8 cellular contexts compared by ENCODE assay signal in genomic region chrX:135931644-135932487, GRCh38. TPM values are rescaled to one million over a fixed set of nuclear protein-coding genes. Genes with fewer than 3 reads are reported as not detected.
DNase-seq lines count a peak whose midpoint lies in the region; ATAC-seq, FAIRE-seq and TF ChIP-seq lines count a peak whose summit lies in the region.

No MANE protein-coding gene starts in this region.

- intact Hi-C loops in IMR-90 (cut with micrococcal nuclease) (no loop called here), GM12878 (cut with micrococcal nuclease; ENCODE audit: unreplicated experiment) (loop anchor here (2.0 to 5.0 kb wide), 2 partner anchors 190 to 299 kb away; no protein-coding TSS in a partner anchor)

- no peak for TF ChIP-seq EP300 in GM12878 (IDR thresholded peaks at IDR 0.05; ENCODE audit: borderline replicate concordance in 1 of 2, control insufficient read depth in 1 of 2, low read depth in 2 of 2, low read length in 2 of 2)

- H3K56ac ChIP-seq in IMR-90 (ENCODE audit: extremely low read depth, insufficient read depth, low read length): no peak overlapping the region

- H3K23ac ChIP-seq in IMR-90 (ENCODE audit: low read depth, low read length): no peak overlapping the region

- RAD21 ChIA-PET in GM12878 (lab: Charles Lee; ENCODE audit: unreplicated experiment): interaction anchor here (0.6 to 2.0 kb wide), 5 partner anchors 9 to 562 kb away, joined by 3 to 5 read pairs (median 4); no protein-coding TSS in a partner anchor

- dilution Hi-C loops in IMR-90 (cut with HindIII; ENCODE audit: low sequenced_read_pairs, unreplicated experiment): no loop called here

- no peak for FAIRE-seq in GM12878 (lab: Jason Lieb, UNC)

- peak; percentile 5 for DNase-seq in NCI-H510A (lab: John Stamatoyannopoulos, UW)
- DNase-seq in NCI-H510A treated with DMSO at 0.1 percent for 48 hours (lab: John Stamatoyannopoulos, UW): no peak
- DNase-seq in IMR-90: peak; percentile 24
- DNase-seq in SW480 (ENCODE audit: low spot score): peak; percentile 48
- no peak for DNase-seq in GM12878 (ENCODE audit: low read depth, low spot score)
- DNase-seq in kidney tubule cell (ENCODE audit: low spot score): peak; percentile 51
- peak; percentile 6 to 24 (median 7) for DNase-seq in stimulated activated CD4-positive, alpha-beta T cell treated with anti-CD3 and anti-CD28 coated beads, TNF-alpha, amount 100 ng/mL, for 48 hours (ENCODE audit: low read depth in 3 of 3)

- H2BK5ac ChIP-seq in IMR-90 (ENCODE audit: low read depth, low read length, poor library complexity, severe bottlenecking): no peak overlapping the region

- H2BK120ac ChIP-seq in IMR-90 (ENCODE audit: low read depth, low read length): no peak overlapping the region

- H3K79me2 ChIP-seq in GM12878 (ENCODE audit: control insufficient read depth, insufficient read depth, low read length): no peaks in the 10 kb centered on the region

- no peak overlapping the region for H3K27ac ChIP-seq in IMR-90 (ENCODE audit: insufficient read depth, low read length)
- H3K27ac ChIP-seq in GM12878 (ENCODE audit: control insufficient read depth, insufficient read depth): no peak overlapping the region

- no peak overlapping the region for H3K4ac ChIP-seq in IMR-90 (ENCODE audit: low read depth, low read length)

- TF ChIP-seq CTCF in IMR-90 (conservative IDR thresholded peaks at IDR 0.05; ENCODE audit: low read depth, low read length) (peak; percentile 60), GM12878 (IDR thresholded peaks at IDR 0.05 in 2 of 3, conservative IDR thresholded peaks at IDR 0.05 in 1 of 3; ENCODE audit: control insufficient read depth in 2 of 3, extremely low read depth in 1 of 3, insufficient read depth in 1 of 3, low read depth in 3 of 3, low read length in 3 of 3) (peak; percentile 58 to 88 (median 60))

- no peaks in the 10 kb centered on the region for H3K9me3 ChIP-seq in IMR-90 (ENCODE audit: control insufficient read depth, insufficient read depth, low read length)
- no peaks in the 10 kb centered on the region for H3K9me3 ChIP-seq in GM12878 (replicated peaks; ENCODE audit: control insufficient read depth, insufficient read depth, low read length)

- H3K4me3 ChIP-seq in IMR-90 (ENCODE audit: insufficient read depth, low read depth, low read length) (no peak overlapping the region), GM12878 (no peak overlapping the region)

- BruUV-seq in IMR-90 (replicated peaks; lab: Mats Ljungman, UMichigan) (no TSS peak), GM12878 (replicated peaks; lab: Mats Ljungman, UMichigan) (no TSS peak)

- no peak for TF ChIP-seq POLR2A in IMR-90 (IDR thresholded peaks at IDR 0.05; ENCODE audit: low read depth, low read length)
- TF ChIP-seq POLR2A in GM12878 (IDR thresholded peaks at IDR 0.05; ENCODE audit: low read depth, low read length): no peak

- no peak overlapping the region for H2AK9ac ChIP-seq in IMR-90 (replicated peaks; ENCODE audit: low read depth, low read length, poor library complexity)

- H4K5ac ChIP-seq in IMR-90 (ENCODE audit: low read depth, low read length): no peak overlapping the region

- H2AFZ ChIP-seq in IMR-90 (replicated peaks; ENCODE audit: low read length, poor library complexity): no peak overlapping the region
- H2AFZ ChIP-seq in GM12878 (ENCODE audit: control insufficient read depth, low read depth, low read length): no peak overlapping the region

- peaks cover 6% of the 10 kb centered on the region for H3K27me3 ChIP-seq in IMR-90 (ENCODE audit: control insufficient read depth, insufficient read depth, low read length)
- H3K27me3 ChIP-seq in GM12878 (replicated peaks in 1 of 2; ENCODE audit: control insufficient read depth in 2 of 2, insufficient read depth in 2 of 2, low read length in 1 of 2): no peaks in the 10 kb centered on the region; a peak in 1 of 4 replicates

- no peak overlapping the region for H3K14ac ChIP-seq in IMR-90 (replicated peaks; ENCODE audit: low read depth, low read length)

- no peak overlapping the region for H2BK20ac ChIP-seq in IMR-90 (ENCODE audit: low read depth, low read length)

- CTCF ChIA-PET in IMR-90 (lab: Yijun Ruan, JAX) (interaction anchor here (0.6 to 1.3 kb wide), 2 partner anchors 11 to 21 kb away, joined by 3 read pairs; no protein-coding TSS in a partner anchor), GM12878 (lab: Yijun Ruan, JAX) (interaction anchor here (0.8 to 4.1 kb wide), 11 partner anchors 9 to 307 kb away, joined by 3 to 19 read pairs (median 5); no protein-coding TSS in a partner anchor)

- H4K91ac ChIP-seq in IMR-90 (ENCODE audit: insufficient read depth, low read depth, low read length): no peak overlapping the region

- H3K18ac ChIP-seq in IMR-90 (ENCODE audit: low read depth, low read length): no peak overlapping the region

- no peak overlapping the region for H2AK5ac ChIP-seq in IMR-90 (ENCODE audit: low read depth, low read length)

- H3K9ac ChIP-seq in IMR-90 (ENCODE audit: low read depth, low read length) (no peak overlapping the region), GM12878 (ENCODE audit: control insufficient read depth, insufficient read depth, low read length) (no peak overlapping the region)

- TF ChIP-seq RAD21 in IMR-90 (IDR thresholded peaks at IDR 0.05; ENCODE audit: low read length) (peak; percentile 55), GM12878 (IDR thresholded peaks at IDR 0.05; ENCODE audit: insufficient read depth, low read depth, low read length) (peak; percentile 68)

- no peaks in the 10 kb centered on the region for H3K36me3 ChIP-seq in IMR-90 (ENCODE audit: control insufficient read depth, insufficient read depth, low read length)
- no peaks in the 10 kb centered on the region for H3K36me3 ChIP-seq in GM12878 (ENCODE audit: control insufficient read depth in 2 of 2, insufficient read depth in 2 of 2, low read length in 1 of 2)

- H3K4me1 ChIP-seq in IMR-90 (ENCODE audit: control insufficient read depth, insufficient read depth, low read length) (no peaks in the 10 kb centered on the region), GM12878 (ENCODE audit: control insufficient read depth, insufficient read depth, low read length) (no peaks in the 10 kb centered on the region)

- no peak overlapping the region for H2BK15ac ChIP-seq in IMR-90 (ENCODE audit: low read depth, low read length)

- WGBS in IMR-90 (ENCODE audit: extremely low coverage in 2 of 2, insufficient read length in 1 of 2), 2 experiments: no CpG with 5 or more reads among the region's 19 CpGs
- 30% methylated on average over 19 of the region's 19 CpGs for WGBS in GM12878 (ENCODE audit: insufficient coverage, insufficient replicate concordance, low lambda C conversion rate, missing lambda C conversion rate)

- in situ Hi-C loops in IMR-90 (cut with MboI; ENCODE audit: low sequenced_read_pairs) (no loop called here), GM12878 (cut with MboI) (loop anchor here (10.0 kb wide), 1 partner anchor 297 kb away; no protein-coding TSS in a partner anchor)

- ATAC-seq in IMR-90 (ENCODE audit: low read depth) (peak; percentile 90), GM12878 (peak; percentile 95), HG03457 (IDR thresholded peaks at IDR 0.05; ENCODE audit: unreplicated experiment) (no peak)

- SMC1A ChIA-PET in GM12878 (lab: Charles Lee; ENCODE audit: uncharacterized antibody, unreplicated experiment): interaction anchor here (0.9 to 1.5 kb wide), 2 partner anchors 8 to 11 kb away, joined by 3 to 4 read pairs; no protein-coding TSS in a partner anchor

- no peaks in the 10 kb centered on the region for H3K79me1 ChIP-seq in IMR-90 (ENCODE audit: low read depth in 1 of 2, low read length in 2 of 2)

- H4K20me1 ChIP-seq in IMR-90 (ENCODE audit: insufficient read depth, low read length) (no peaks in the 10 kb centered on the region), GM12878 (ENCODE audit: control insufficient read depth, insufficient read depth) (no peaks in the 10 kb centered on the region)

- POLR2A ChIA-PET in IMR-90 (lab: Charles Lee; ENCODE audit: unreplicated experiment): no interaction called here
- POLR2A ChIA-PET in GM12878 (lab: Charles Lee): interaction anchor here (1.1 kb wide), 1 partner anchor 11 kb away, joined by 3 read pairs; no protein-coding TSS in a partner anchor

- H3K4me2 ChIP-seq in IMR-90 (ENCODE audit: low read depth, low read length) (no peak overlapping the region), GM12878 (ENCODE audit: control insufficient read depth, insufficient read depth) (no peak overlapping the region)

- H4K8ac ChIP-seq in IMR-90 (ENCODE audit: low read depth in 2 of 2, low read length in 2 of 2): no peak overlapping the region

- no peaks in the 10 kb centered on the region for H3K9me1 ChIP-seq in IMR-90 (ENCODE audit: insufficient read depth, low read length)

RNA-seq across cellular contexts. Expression of gene SAGE1, which starts 38.4 kb away (rescaled TPM):
- total RNA-seq in IMR-90 (2012; rRNA removed) (not detected in 2 replicates), GM12878 (2014; rRNA removed) (not detected in 2 replicates), GM12878 (2014; rRNA removed; fragmentation: Illumina TruSeq; extraction: Trizol) (not detected in 2 replicates), GM12878 (2021) (0.08 TPM in 1 of 2 replicates, not detected in the other)
- polyA plus RNA-seq in IMR-90 (2012; rRNA removed) (not detected in 2 replicates), GM12878 (2011; rRNA removed) (0.03 TPM in 1 of 2 replicates, not detected in the other), GM12878 (2014; fragmentation: Illumina TruSeq; extraction: Trizol) (not detected in 2 replicates), GM12878 (2014; fragmentation: Nextera tagmentation; extraction: Ambion mirVana) (not detected), GM12878 (2014; rRNA removed) (not detected in 2 replicates), GM12878 (2016; fragmentation: Nextera tagmentation; extraction: Ambion mirVana) (not detected)
- not detected in 2 replicates for polyA plus RNA-seq in IMR-90 (2012; cell fraction: cytosol; rRNA removed)
- polyA plus RNA-seq in IMR-90 (2012; cell fraction: nucleus; rRNA removed; ENCODE audit: low replicate concordance): not detected in 2 replicates
- not detected in 2 replicates for total RNA-seq in GM12878 (2013; cell fraction: nucleolus; rRNA removed)
- polyA plus RNA-seq in GM12878 (2011; ENCODE audit: low read depth): not detected
- polyA plus RNA-seq in GM12878 (2011; cell fraction: cytosol; rRNA removed): not detected in 2 replicates
- 0.07 and 0.09 TPM in 2 replicates for polyA plus RNA-seq in GM12878 (2011; cell fraction: nucleus; rRNA removed)
- not detected in 2 replicates for polyA plus RNA-seq in GM12878 (2012)
- 0.07 TPM in 1 of 2 replicates, not detected in the other for polyA minus RNA-seq in GM12878 (2011; rRNA and poly(A)+ RNA removed)
- polyA minus RNA-seq in GM12878 (2011; cell fraction: cytosol; rRNA and poly(A)+ RNA removed): not detected in 2 replicates
- not detected in 2 replicates for polyA minus RNA-seq in GM12878 (2011; cell fraction: nucleus; rRNA and poly(A)+ RNA removed)

RNA-seq across cellular contexts. Expression of gene CT45A10, which starts 38.6 kb away (rescaled TPM):
- total RNA-seq in IMR-90 (2012; rRNA removed) (not detected in 2 replicates), GM12878 (2014; rRNA removed) (not detected in 2 replicates), GM12878 (2014; rRNA removed; fragmentation: Illumina TruSeq; extraction: Trizol) (not detected in 2 replicates), GM12878 (2021) (not detected in 2 replicates)
- polyA plus RNA-seq in IMR-90 (2012; rRNA removed) (not detected in 2 replicates), GM12878 (2011; rRNA removed) (not detected in 2 replicates), GM12878 (2014; fragmentation: Illumina TruSeq; extraction: Trizol) (not detected in 2 replicates), GM12878 (2014; fragmentation: Nextera tagmentation; extraction: Ambion mirVana) (not detected), GM12878 (2014; rRNA removed) (not detected in 2 replicates), GM12878 (2016; fragmentation: Nextera tagmentation; extraction: Ambion mirVana) (not detected)
- polyA plus RNA-seq in IMR-90 (2012; cell fraction: cytosol; rRNA removed): not detected in 2 replicates
- not detected in 2 replicates for polyA plus RNA-seq in IMR-90 (2012; cell fraction: nucleus; rRNA removed; ENCODE audit: low replicate concordance)
- total RNA-seq in GM12878 (2013; cell fraction: nucleolus; rRNA removed): not detected in 2 replicates
- not detected for polyA plus RNA-seq in GM12878 (2011; ENCODE audit: low read depth)
- not detected in 2 replicates for polyA plus RNA-seq in GM12878 (2011; cell fraction: cytosol; rRNA removed)
- not detected in 2 replicates for polyA plus RNA-seq in GM12878 (2011; cell fraction: nucleus; rRNA removed)
- not detected in 2 replicates for polyA plus RNA-seq in GM12878 (2012)
- polyA minus RNA-seq in GM12878 (2011; rRNA and poly(A)+ RNA removed): not detected in 2 replicates
- not detected in 2 replicates for polyA minus RNA-seq in GM12878 (2011; cell fraction: cytosol; rRNA and poly(A)+ RNA removed)
- not detected in 2 replicates for polyA minus RNA-seq in GM12878 (2011; cell fraction: nucleus; rRNA and poly(A)+ RNA removed)

RNA-seq across cellular contexts. Expression of gene MMGT1, which starts 41.9 kb away (rescaled TPM):
- total RNA-seq in IMR-90 (2012; rRNA removed) (7.5 and 18.6 TPM in 2 replicates), GM12878 (2014; rRNA removed) (8.8 and 10.9 TPM in 2 replicates), GM12878 (2014; rRNA removed; fragmentation: Illumina TruSeq; extraction: Trizol) (13.9 and 14.0 TPM in 2 replicates), GM12878 (2021) (15.9 and 16.6 TPM in 2 replicates)
- polyA plus RNA-seq in IMR-90 (2012; rRNA removed) (6.5 and 8.1 TPM in 2 replicates), GM12878 (2011; rRNA removed) (14.2 and 21.7 TPM in 2 replicates), GM12878 (2014; fragmentation: Illumina TruSeq; extraction: Trizol) (13.3 and 16.9 TPM in 2 replicates), GM12878 (2014; fragmentation: Nextera tagmentation; extraction: Ambion mirVana) (1 to 10 TPM; 9.3 to 9.5 TPM), GM12878 (2014; rRNA removed) (7.9 and 9.3 TPM in 2 replicates), GM12878 (2016; fragmentation: Nextera tagmentation; extraction: Ambion mirVana) (10 to 100 TPM; 16.8 to 19.2 TPM)
- polyA plus RNA-seq in IMR-90 (2012; cell fraction: cytosol; rRNA removed): 1.7 and 2.0 TPM in 2 replicates
- polyA plus RNA-seq in IMR-90 (2012; cell fraction: nucleus; rRNA removed; ENCODE audit: low replicate concordance): 0.40 and 2.3 TPM in 2 replicates
- total RNA-seq in GM12878 (2013; cell fraction: nucleolus; rRNA removed): 13.6 and 13.9 TPM in 2 replicates
- 5.8 TPM for polyA plus RNA-seq in GM12878 (2011; ENCODE audit: low read depth)
- polyA plus RNA-seq in GM12878 (2011; cell fraction: cytosol; rRNA removed): 6.8 and 9.0 TPM in 2 replicates
- 3.5 and 3.7 TPM in 2 replicates for polyA plus RNA-seq in GM12878 (2011; cell fraction: nucleus; rRNA removed)
- 8.7 and 10.6 TPM in 2 replicates for polyA plus RNA-seq in GM12878 (2012)
- polyA minus RNA-seq in GM12878 (2011; rRNA and poly(A)+ RNA removed): 16.0 and 17.4 TPM in 2 replicates
- polyA minus RNA-seq in GM12878 (2011; cell fraction: cytosol; rRNA and poly(A)+ RNA removed): 6.4 and 8.9 TPM in 2 replicates
- polyA minus RNA-seq in GM12878 (2011; cell fraction: nucleus; rRNA and poly(A)+ RNA removed): 4.5 and 6.9 TPM in 2 replicates

RNA-seq across cellular contexts. Expression of gene SLC9A6, which starts 53.4 kb away (rescaled TPM):
- total RNA-seq in IMR-90 (2012; rRNA removed) (19.0 and 25.0 TPM in 2 replicates), GM12878 (2014; rRNA removed) (10.7 and 13.7 TPM in 2 replicates), GM12878 (2014; rRNA removed; fragmentation: Illumina TruSeq; extraction: Trizol) (11.6 and 12.2 TPM in 2 replicates), GM12878 (2021) (12.6 and 14.4 TPM in 2 replicates)
- polyA plus RNA-seq in IMR-90 (2012; rRNA removed) (5.2 and 6.9 TPM in 2 replicates), GM12878 (2011; rRNA removed) (10.2 and 12.3 TPM in 2 replicates), GM12878 (2014; fragmentation: Illumina TruSeq; extraction: Trizol) (10.6 and 13.8 TPM in 2 replicates), GM12878 (2014; fragmentation: Nextera tagmentation; extraction: Ambion mirVana) (1 to 10 TPM; 4.5 TPM), GM12878 (2014; rRNA removed) (8.0 and 8.2 TPM in 2 replicates), GM12878 (2016; fragmentation: Nextera tagmentation; extraction: Ambion mirVana) (10 to 100 TPM; 12.9 to 14.6 TPM)
- 2.6 and 3.3 TPM in 2 replicates for polyA plus RNA-seq in IMR-90 (2012; cell fraction: cytosol; rRNA removed)
- polyA plus RNA-seq in IMR-90 (2012; cell fraction: nucleus; rRNA removed; ENCODE audit: low replicate concordance): 2.4 and 7.3 TPM in 2 replicates
- total RNA-seq in GM12878 (2013; cell fraction: nucleolus; rRNA removed): 21.5 and 22.4 TPM in 2 replicates
- polyA plus RNA-seq in GM12878 (2011; ENCODE audit: low read depth): 4.0 TPM
- 6.4 and 7.0 TPM in 2 replicates for polyA plus RNA-seq in GM12878 (2011; cell fraction: cytosol; rRNA removed)
- polyA plus RNA-seq in GM12878 (2011; cell fraction: nucleus; rRNA removed): 6.1 and 6.3 TPM in 2 replicates
- 3.9 and 5.4 TPM in 2 replicates for polyA plus RNA-seq in GM12878 (2012)
- polyA minus RNA-seq in GM12878 (2011; rRNA and poly(A)+ RNA removed): 19.5 and 19.6 TPM in 2 replicates
- 3.5 and 9.3 TPM in 2 replicates for polyA minus RNA-seq in GM12878 (2011; cell fraction: cytosol; rRNA and poly(A)+ RNA removed)
- 4.1 and 6.0 TPM in 2 replicates for polyA minus RNA-seq in GM12878 (2011; cell fraction: nucleus; rRNA and poly(A)+ RNA removed)

Comparison
In these comparisons a context has a peak if more than half of its experiments do, and no peak if none do; other contexts are left out.
1. DNase-seq: peak in NCI-H510A (single experiment), IMR-90 (single experiment), SW480 (single experiment), kidney tubule cell (single experiment) and stimulated activated CD4-positive, alpha-beta T cell treated with anti-CD3 and anti-CD28 coated beads, TNF-alpha, amount 100 ng/mL, for 48 hours (3 of 3); none in NCI-H510A treated with DMSO at 0.1 percent for 48 hours (single experiment) and GM12878 (single experiment).